ENCODE assay signal across 19 cellular contexts in the genomic region with DNA sequence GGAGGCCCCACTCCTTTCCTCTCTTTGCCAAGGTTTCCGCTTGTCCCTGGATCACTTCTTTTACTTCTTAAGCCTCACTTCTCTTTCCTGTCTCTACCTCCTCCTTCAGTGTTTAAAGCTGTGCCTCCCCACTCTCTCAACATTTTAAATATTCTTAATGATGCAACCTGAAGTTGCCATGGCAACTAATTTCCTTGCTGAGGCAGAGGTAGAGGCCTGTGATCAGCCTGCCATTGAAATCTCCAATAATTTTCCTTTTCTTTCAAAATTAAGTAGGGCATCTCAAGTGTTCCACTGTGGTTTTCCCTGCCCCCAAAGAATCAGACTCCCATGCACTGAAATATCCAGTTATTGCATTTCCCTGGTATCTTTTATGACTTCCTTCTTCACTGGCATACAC.
DNase-seq lines count a peak whose midpoint lies in the region; ATAC-seq and TF ChIP-seq lines count a peak whose summit lies in the region.
"Had no signal": no experiment of that assay in that cellular context is flagged by ENCODE, and none has a peak within 500 bp of the region (broad histone marks: within the 10 kb centered on the region; RNA-seq: fewer than 3 reads in every experiment).

No MANE protein-coding gene starts in this region.

- H3K27me3 Mint-ChIP-seq in nephron progenitor cell (ENCODE audit: low read depth, poor library complexity) = peaks cover 26% of the 10 kb centered on the region
- H3K27me3 Mint-ChIP-seq in endodermal cell (ENCODE audit: insufficient read depth) = peaks cover 89% of the 10 kb centered on the region

- no peak for TF ChIP-seq EP300 in stomach (IDR thresholded peaks at IDR 0.05)

- TF ChIP-seq CTCF in nephron progenitor cell (IDR thresholded peaks at IDR 0.05) (no peak), stomach (IDR thresholded peaks at IDR 0.05) (no peak), endodermal cell (conservative IDR thresholded peaks at IDR 0.05) (no peak)

- H3K9me3 Mint-ChIP-seq in nephron progenitor cell (no peaks in the 10 kb centered on the region), endodermal cell (peaks cover 7% of the 10 kb centered on the region)
- H3K9me3 Mint-ChIP-seq: CD8-positive, alpha-beta memory T cell; T-helper 1 cell treated with Interleukin-12 subunit alpha and Interleukin-12 subunit beta and Interleukin-4 antibody, amounts not matched to agents 30 μg/mL and 1 μg/mL, for 36 hours had no signal

- H3K4me3 ChIP-seq in stomach (no peak overlapping the region), endodermal cell (ENCODE audit: low read length) (no peak overlapping the region)
- H3K4me3 ChIP-seq: A549; BLaER1 treated with 17β-estradiol and CSF1 and Interleukin-3, amounts not matched to agents 10 nM and 100 nM had no signal

- H3K4me1 ChIP-seq in stomach (no peaks in the 10 kb centered on the region), endodermal cell (ENCODE audit: control insufficient read depth, insufficient read depth, low read length) (no peaks in the 10 kb centered on the region)
- H3K4me1 ChIP-seq: A549; BLaER1 treated with 17β-estradiol and CSF1 and Interleukin-3, amounts not matched to agents 10 nM and 100 nM had no signal

- ATAC-seq in GM19463 (IDR thresholded peaks at IDR 0.05; ENCODE audit: unreplicated experiment) = no peak
- ATAC-seq: A549, PC-3 had no signal

- no peak for TF ChIP-seq POLR2A in stomach (IDR thresholded peaks at IDR 0.05)

- intact Hi-C loops in stomach (cut with DNase I; ENCODE audit: low total_unique reads) = no loop called here

- DNase-seq in NCI-H1694 (lab: John Stamatoyannopoulos, UW) = peak; percentile 11
- DNase-seq in NCI-H1694 treated with DMSO at 0.1 percent for 48 hours (lab: John Stamatoyannopoulos, UW) = no peak
- peak; percentile 6 for DNase-seq in MV-4-11 (lab: John Stamatoyannopoulos, UW)
- DNase-seq in NCI-H69 (lab: John Stamatoyannopoulos, UW) = peak; percentile 32
- no peak for DNase-seq in nephron progenitor cell
- no peak for DNase-seq in stomach
- DNase-seq in endodermal cell = no peak
- DNase-seq: CD8-positive, alpha-beta memory T cell; DMS153; HFFc6; KG1; NCI-H1436 treated with DMSO at 0.1 percent for 48 hours; NCI-H446 treated with DMSO at 0.1 percent for 48 hours; PC-3 had no signal

- H3K27me3 ChIP-seq in stomach = peaks cover 0 to 18% (median 5%) of the 10 kb centered on the region in 3 donors
- peaks cover 88% of the 10 kb centered on the region for H3K27me3 ChIP-seq in endodermal cell (ENCODE audit: control insufficient read depth, insufficient read depth, low read length, poor library complexity, severe bottlenecking)
- H3K27me3 ChIP-seq: BLaER1 treated with 17β-estradiol and CSF1 and Interleukin-3, amounts not matched to agents 10 nM and 100 nM had no signal

- H3K27ac ChIP-seq in stomach (no peak overlapping the region), endodermal cell (ENCODE audit: low read depth, low read length) (no peak overlapping the region)
- H3K27ac ChIP-seq: A549; BLaER1 treated with 17β-estradiol and CSF1 and Interleukin-3, amounts not matched to agents 10 nM and 100 nM; RWPE1 had no signal

- H3K36me3 ChIP-seq in stomach (no peaks in the 10 kb centered on the region), endodermal cell (ENCODE audit: control insufficient read depth, insufficient read depth, low read length) (no peaks in the 10 kb centered on the region)
- H3K36me3 ChIP-seq: BLaER1 treated with 17β-estradiol and CSF1 and Interleukin-3, amounts not matched to agents 10 nM and 100 nM had no signal

- H3K9me3 ChIP-seq in stomach (no peaks in the 10 kb centered on the region), endodermal cell (ENCODE audit: control insufficient read depth, low read length) (peaks cover 25% of the 10 kb centered on the region)
- H3K9me3 ChIP-seq: A549 had no signal

- WGBS in stomach, 5 donors = 86 to 91% (median 90%) methylated on average over 1 of the region's 1 CpG
- WGBS in endodermal cell (ENCODE audit: insufficient coverage in 1 of 2, insufficient read length in 1 of 2), 2 experiments = 78 to 92% methylated on average over 1 of the region's 1 CpG

- H3K27ac Mint-ChIP-seq in nephron progenitor cell (peak overlapping the region; percentile 2), endodermal cell (no peak overlapping the region)
- H3K27ac Mint-ChIP-seq: CD8-positive, alpha-beta memory T cell; HFFc6; T-helper 1 cell treated with Interleukin-12 subunit alpha and Interleukin-12 subunit beta and Interleukin-4 antibody, amounts not matched to agents 30 μg/mL and 1 μg/mL, for 36 hours had no signal

- no peak overlapping the region for H3K9ac ChIP-seq in endodermal cell (ENCODE audit: extremely low read depth, low read length, poor library complexity, severe bottlenecking)
- H3K9ac ChIP-seq: BLaER1 treated with 17β-estradiol and CSF1 and Interleukin-3, amounts not matched to agents 10 nM and 100 nM had no signal

- H3K36me3 Mint-ChIP-seq in nephron progenitor cell (ENCODE audit: low read depth) (no peaks in the 10 kb centered on the region), endodermal cell (ENCODE audit: low read depth) (no peaks in the 10 kb centered on the region)
- H3K36me3 Mint-ChIP-seq: CD8-positive, alpha-beta memory T cell had no signal

- H3K4me1 Mint-ChIP-seq in nephron progenitor cell = peaks cover 5% of the 10 kb centered on the region
- peaks cover 15% of the 10 kb centered on the region for H3K4me1 Mint-ChIP-seq in endodermal cell
- H3K4me1 Mint-ChIP-seq: CD8-positive, alpha-beta memory T cell had no signal

- no peak overlapping the region for H3K4me3 Mint-ChIP-seq in nephron progenitor cell
- H3K4me3 Mint-ChIP-seq in endodermal cell = no peak overlapping the region
- H3K4me3 Mint-ChIP-seq: CD8-positive, alpha-beta memory T cell; HFFc6; T-helper 1 cell treated with Interleukin-12 subunit alpha and Interleukin-12 subunit beta and Interleukin-4 antibody, amounts not matched to agents 30 μg/mL and 1 μg/mL, for 36 hours had no signal

Comparison
In these comparisons a context has a peak if more than half of its experiments do, and no peak if none do; other contexts are left out.
1. DNase-seq: peak in NCI-H1694 (single experiment), MV-4-11 (single experiment) and NCI-H69 (single experiment); none in NCI-H1694 treated with DMSO at 0.1 percent for 48 hours (single experiment), nephron progenitor cell (single experiment), stomach (single experiment) and endodermal cell (single experiment).